Comparison of ENCODE assay signal across 8 cellular contexts in the genomic region with DNA sequence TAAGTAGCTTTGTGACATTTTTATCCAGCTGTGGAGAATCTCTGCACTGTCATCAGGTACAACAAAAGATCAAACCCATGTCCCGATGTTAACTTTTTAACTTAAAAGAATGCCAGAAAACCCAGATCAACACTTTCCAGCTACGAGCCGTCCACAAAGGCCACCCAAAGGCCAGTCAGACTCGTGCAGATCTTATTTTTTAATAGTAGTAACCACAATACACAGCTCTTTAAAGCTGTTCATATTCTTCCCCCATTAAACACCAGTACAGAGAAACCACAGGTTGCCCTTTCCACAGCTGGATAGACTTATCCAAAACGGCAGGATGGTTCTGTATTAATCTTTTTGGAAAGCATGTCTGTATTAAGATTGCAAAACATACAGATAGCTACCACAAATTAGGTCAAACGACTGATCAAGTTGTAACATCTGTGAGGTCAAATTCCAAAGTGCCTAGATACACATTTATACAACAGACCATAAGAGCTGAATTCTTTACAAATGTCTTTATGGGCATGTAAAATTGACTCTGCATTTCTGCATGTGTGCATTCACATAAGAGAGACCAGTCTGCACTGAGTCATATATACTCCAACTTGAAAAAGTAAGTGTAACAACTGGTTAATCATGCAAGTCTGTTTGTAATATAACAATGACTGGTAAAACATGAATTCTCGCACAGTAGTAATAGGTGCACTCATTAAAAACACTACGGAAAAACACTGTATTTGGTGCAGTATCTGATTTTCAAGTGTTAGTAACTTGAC. TPM values are rescaled to one million over a fixed set of nuclear protein-coding genes. Genes with fewer than 3 reads are reported as not detected.
DNase-seq lines count a peak whose midpoint lies in the region; ATAC-seq and TF ChIP-seq lines count a peak whose summit lies in the region.

No MANE protein-coding gene starts in this region.

- peaks cover 46% of the 10 kb centered on the region for H3K4me1 Mint-ChIP-seq in activated CD4-positive, alpha-beta T cell treated with anti-CD3 and anti-CD28 coated beads, Interleukin-2, amount 10 ng/mL, durations not matched to agents 24 days and 14 days
- H3K4me1 Mint-ChIP-seq in endothelial cell (ENCODE audit: unreplicated experiment): peaks cover 55% of the 10 kb centered on the region
- peaks cover 51 to 74% of the 10 kb centered on the region in 2 donors for H3K4me1 Mint-ChIP-seq in natural killer cell treated with Interleukin-12 subunit alpha and Interleukin-12 subunit beta and Interleukin-15 and Interleukin-18, amount 100 ng/mL, for 72 hours (ENCODE audit: low read depth in 2 of 2)

- H3K27me3 Mint-ChIP-seq in activated CD4-positive, alpha-beta T cell treated with anti-CD3 and anti-CD28 coated beads, Interleukin-2, amount 10 ng/mL, durations not matched to agents 24 days and 14 days: no peaks in the 10 kb centered on the region
- peaks cover 9% of the 10 kb centered on the region for H3K27me3 Mint-ChIP-seq in endothelial cell (ENCODE audit: unreplicated experiment)
- no peaks in the 10 kb centered on the region for H3K27me3 Mint-ChIP-seq in natural killer cell treated with Interleukin-12 subunit alpha and Interleukin-12 subunit beta and Interleukin-15 and Interleukin-18, amount 100 ng/mL, for 72 hours

- H3K4me3 Mint-ChIP-seq in activated CD4-positive, alpha-beta T cell treated with anti-CD3 and anti-CD28 coated beads, Interleukin-2, amount 10 ng/mL, durations not matched to agents 24 days and 14 days: peak overlapping the region; percentile 97
- peak overlapping the region; percentile 100 for H3K4me3 Mint-ChIP-seq in endothelial cell (ENCODE audit: unreplicated experiment)
- peak overlapping the region; percentile 88 for H3K4me3 Mint-ChIP-seq in natural killer cell treated with Interleukin-12 subunit alpha and Interleukin-12 subunit beta and Interleukin-15 and Interleukin-18, amount 100 ng/mL, for 72 hours

- no peaks in the 10 kb centered on the region for H3K9me3 Mint-ChIP-seq in activated CD4-positive, alpha-beta T cell treated with anti-CD3 and anti-CD28 coated beads, Interleukin-2, amount 10 ng/mL, durations not matched to agents 24 days and 14 days
- no peaks in the 10 kb centered on the region for H3K9me3 Mint-ChIP-seq in endothelial cell (ENCODE audit: unreplicated experiment)
- H3K9me3 Mint-ChIP-seq in natural killer cell treated with Interleukin-12 subunit alpha and Interleukin-12 subunit beta and Interleukin-15 and Interleukin-18, amount 100 ng/mL, for 72 hours: no peaks in the 10 kb centered on the region

- DNase-seq in activated CD4-positive, alpha-beta T cell treated with anti-CD3 and anti-CD28 coated beads, Interleukin-2, amount 10 ng/mL, durations not matched to agents 24 days and 14 days: no peak
- no peak for DNase-seq in activated CD4-positive, alpha-beta T cell treated with anti-CD3 and anti-CD28 coated beads, Interleukin-2, amount 50 U/mL, for 4 hours
- DNase-seq in RWPE2 (ENCODE audit: low spot score): no peak
- DNase-seq in endothelial cell (ENCODE audit: low spot score): no peak
- no peak for DNase-seq in natural killer cell treated with Interleukin-12 subunit alpha and Interleukin-12 subunit beta and Interleukin-15 and Interleukin-18, amount 100 ng/mL, for 72 hours (ENCODE audit: low spot score)
- DNase-seq in NCI-H1436 treated with DMSO at 0.1 percent for 48 hours (lab: John Stamatoyannopoulos, UW): no peak
- DNase-seq in NCI-H2227 treated with DMSO at 0.1 percent for 48 hours (lab: John Stamatoyannopoulos, UW): no peak

- 0 out of 3 replicates have a peak, but pooled peaks have one; percentile 3 for ATAC-seq in RWPE2 (ENCODE audit: low read depth)
- ATAC-seq in natural killer cell treated with Interleukin-12 subunit alpha and Interleukin-12 subunit beta and Interleukin-15 and Interleukin-18, amount 100 ng/mL, for 72 hours: peak in 1 of 2 donors; percentile 2
- ATAC-seq in GM18520 (IDR thresholded peaks at IDR 0.05; ENCODE audit: unreplicated experiment): no peak

- peak overlapping the region; percentile 63 for H3K4me3 ChIP-seq in RWPE2 (ENCODE audit: severe bottlenecking)

- H3K27ac ChIP-seq in RWPE2 (ENCODE audit: poor library complexity, severe bottlenecking): peak overlapping the region; percentile 98

- intact Hi-C loops in activated CD4-positive, alpha-beta T cell treated with anti-CD3 and anti-CD28 coated beads, Interleukin-2, amount 10 ng/mL, durations not matched to agents 24 days and 14 days (cut with micrococcal nuclease): loop anchor here (5.0 to 10.0 kb wide), 2 partner anchors 522 to 1260 kb away; partner anchors contain the start of genes LYST and TOMM20

- H3K36me3 ChIP-seq in RWPE2 (ENCODE audit: low read depth): peaks cover 69% of the 10 kb centered on the region

- H3K4me1 ChIP-seq in RWPE2 (ENCODE audit: insufficient read depth, poor library complexity, severe bottlenecking): peaks cover 37% of the 10 kb centered on the region

- H3K9me3 ChIP-seq in RWPE2 (ENCODE audit: severe bottlenecking): no peaks in the 10 kb centered on the region

- H3K36me3 Mint-ChIP-seq in activated CD4-positive, alpha-beta T cell treated with anti-CD3 and anti-CD28 coated beads, Interleukin-2, amount 10 ng/mL, durations not matched to agents 24 days and 14 days (ENCODE audit: low read depth): peaks cover 62% of the 10 kb centered on the region
- peaks cover 49% of the 10 kb centered on the region for H3K36me3 Mint-ChIP-seq in endothelial cell (ENCODE audit: low read depth, unreplicated experiment)
- peaks cover 60% of the 10 kb centered on the region for H3K36me3 Mint-ChIP-seq in natural killer cell treated with Interleukin-12 subunit alpha and Interleukin-12 subunit beta and Interleukin-15 and Interleukin-18, amount 100 ng/mL, for 72 hours

- no peaks in the 10 kb centered on the region for H3K27me3 ChIP-seq in RWPE2 (ENCODE audit: insufficient read depth, poor library complexity, severe bottlenecking)

- peak overlapping the region; percentile 98 for H3K27ac Mint-ChIP-seq in activated CD4-positive, alpha-beta T cell treated with anti-CD3 and anti-CD28 coated beads, Interleukin-2, amount 10 ng/mL, durations not matched to agents 24 days and 14 days
- peak overlapping the region; percentile 93 for H3K27ac Mint-ChIP-seq in endothelial cell (ENCODE audit: unreplicated experiment)
- peak overlapping the region; percentile 95 to 96 for H3K27ac Mint-ChIP-seq in natural killer cell treated with Interleukin-12 subunit alpha and Interleukin-12 subunit beta and Interleukin-15 and Interleukin-18, amount 100 ng/mL, for 72 hours

- TF ChIP-seq CTCF in RWPE2 (IDR thresholded peaks at IDR 0.05; ENCODE audit: poor library complexity, severe bottlenecking) (no peak), endothelial cell (IDR thresholded peaks at IDR 0.05; ENCODE audit: unreplicated experiment) (no peak)

RNA-seq across cellular contexts. Expression of gene IRF2BP2, which starts 5.1 kb away (rescaled TPM):
- total RNA-seq in activated CD4-positive, alpha-beta T cell treated with anti-CD3 and anti-CD28 coated beads, Interleukin-2, amount 10 ng/mL, durations not matched to agents 24 days and 14 days: 206 and 217 TPM in 2 replicates
- total RNA-seq in endothelial cell (ENCODE audit: unreplicated experiment): 158 TPM
- total RNA-seq in natural killer cell treated with Interleukin-12 subunit alpha and Interleukin-12 subunit beta and Interleukin-15 and Interleukin-18, amount 100 ng/mL, for 72 hours: 100 to 1,000 TPM; 131 to 243 TPM
